Comparison of ENCODE assay signal across 12 cellular contexts in genomic region chr13:98775844-98776598, GRCh38. TPM values are rescaled to one million over a fixed set of nuclear protein-coding genes. Genes with fewer than 3 reads are reported as not detected.
A peak's percentile ranks its signal among the peaks of the same experiment; 100 is the strongest.
DNase-seq lines count a peak whose midpoint lies in the region; ATAC-seq and TF ChIP-seq lines count a peak whose summit lies in the region.
"Had no signal": no experiment of that assay in that cellular context is flagged by ENCODE, and none has a peak within 500 bp of the region (broad histone marks: within the 10 kb centered on the region; RNA-seq: fewer than 3 reads in every experiment).

No MANE protein-coding gene starts in this region.

- H3K9me3 ChIP-seq in PC-3 (ENCODE audit: low read length) (no peaks in the 10 kb centered on the region), right atrium auricular region (no peaks in the 10 kb centered on the region)
- H3K9me3 ChIP-seq: body of pancreas had no signal

- H3K9ac ChIP-seq in PC-3 (ENCODE audit: low read length), result no peak overlapping the region
- H3K9ac ChIP-seq: neural progenitor cell had no signal

- TF ChIP-seq CTCF in PC-3 (conservative IDR thresholded peaks at IDR 0.05; ENCODE audit: low read depth, low read length), result no peak
- no peak for TF ChIP-seq CTCF in right atrium auricular region (IDR thresholded peaks at IDR 0.05)

- no peak overlapping the region for H2AFZ ChIP-seq in PC-3 (ENCODE audit: low read length)
- H2AFZ ChIP-seq: neural progenitor cell had no signal

- H3K4me3 ChIP-seq in PC-3 (ENCODE audit: low read length) (no peak overlapping the region), right atrium auricular region (no peak overlapping the region)
- H3K4me3 ChIP-seq: body of pancreas, neural progenitor cell had no signal

- H3K4me1 ChIP-seq in PC-3 (ENCODE audit: insufficient read depth, low read length) (peaks cover 14% of the 10 kb centered on the region), right atrium auricular region (no peaks in the 10 kb centered on the region)
- H3K4me1 ChIP-seq: neural progenitor cell had no signal

- CTCF ChIA-PET in PC-3 (lab: Charles Lee), result no interaction called here

- H3F3A ChIP-seq in PC-3 (ENCODE audit: low read length, unreplicated experiment), result no peaks in the 10 kb centered on the region

- H4K20me1 ChIP-seq in PC-3 (ENCODE audit: low read length), result no peaks in the 10 kb centered on the region

- intact Hi-C loops in PC-3 (cut with micrococcal nuclease), result no loop called here

- no peaks in the 10 kb centered on the region for H3K36me3 ChIP-seq in PC-3 (ENCODE audit: low read depth, low read length)
- no peaks in the 10 kb centered on the region for H3K36me3 ChIP-seq in right atrium auricular region
- H3K36me3 ChIP-seq: neural progenitor cell had no signal

- no peaks in the 10 kb centered on the region for H3K27me3 ChIP-seq in PC-3 (ENCODE audit: low read length)
- no peaks in the 10 kb centered on the region for H3K27me3 ChIP-seq in right atrium auricular region
- H3K27me3 ChIP-seq: body of pancreas, neural progenitor cell had no signal

- ATAC-seq in PC-3, result peak; percentile 100
- no peak for ATAC-seq in GM21390 (IDR thresholded peaks at IDR 0.05; ENCODE audit: unreplicated experiment)
- ATAC-seq: body of pancreas had no signal

- no TSS peak for BruUV-seq in PC-3 (replicated peaks; lab: Mats Ljungman, UMichigan)

- H3K27ac ChIP-seq in PC-3 (ENCODE audit: low read length), result peak overlapping the region; percentile 57
- no peak overlapping the region for H3K27ac ChIP-seq in right atrium auricular region
- H3K27ac ChIP-seq: body of pancreas, neural progenitor cell had no signal

- H3K9me2 ChIP-seq in PC-3 (replicated peaks; ENCODE audit: low read length), result no peaks in the 10 kb centered on the region

- POLR2A ChIA-PET in PC-3 (lab: Charles Lee; ENCODE audit: unreplicated experiment), result no interaction called here

- H3K4me2 ChIP-seq in PC-3 (ENCODE audit: low read length), result peak overlapping the region; percentile 57
- H3K4me2 ChIP-seq: neural progenitor cell had no signal

- no peaks in the 10 kb centered on the region for H3K79me2 ChIP-seq in PC-3 (ENCODE audit: low read length)

- DNase-seq in ELF-1 (ENCODE audit: low read depth, low spot score) (peak; percentile 33), PC-3 (peak; percentile 90), dedifferentiated amniotic fluid mesenchymal stem cell (ENCODE audit: extremely low spot score) (peak; percentile 21), mucosa of gallbladder (ENCODE audit: low spot score) (peak; percentile 92), right atrium auricular region (ENCODE audit: low spot score) (no peak)
- no peak for DNase-seq in stimulated activated CD4-positive, alpha-beta T cell treated with anti-CD3 and anti-CD28 coated beads, Interleukin-4, amount 100 ng/mL, for 1 hour
- DNase-seq in stimulated activated naive CD4-positive, alpha-beta T cell (lab: John Stamatoyannopoulos, UW), result no peak
- DNase-seq: body of pancreas, NCI-H2081 had no signal

RNA-seq across cellular contexts. Expression of gene SLC15A1, which starts 23.5 kb away (rescaled TPM):
- 1.7 TPM in 2 replicates for total RNA-seq in PC-3 (2014; rRNA removed)
- total RNA-seq in mucosa of gallbladder, result 140 TPM
- not detected for total RNA-seq in right atrium auricular region
- total RNA-seq: endothelial cell of umbilical vein had no signal

Comparison
In these comparisons a context has a peak if more than half of its experiments do, and no peak if none do; other contexts are left out.
1. DNase-seq: peak in ELF-1 (single experiment), PC-3 (single experiment), dedifferentiated amniotic fluid mesenchymal stem cell (single experiment) and mucosa of gallbladder (single experiment); none in stimulated activated CD4-positive, alpha-beta T cell treated with anti-CD3 and anti-CD28 coated beads, Interleukin-4, amount 100 ng/mL, for 1 hour (single experiment), right atrium auricular region (single experiment) and stimulated activated naive CD4-positive, alpha-beta T cell (0 of 6).
2. RNA of gene SLC15A1, which starts 23.5 kb away (total RNA-seq): 140 TPM in mucosa of gallbladder (single experiment); 1.7 TPM in PC-3 and not detected in right atrium auricular region; every median in the first group is over 10 times any median in the second.